Comparison of ENCODE assay signal across 11 cellular contexts in genomic region chr2:17521621-17522020, GRCh38. TPM values are rescaled to one million over a fixed set of nuclear protein-coding genes. Genes with fewer than 3 reads are reported as not detected.
"Had no signal": no experiment of that assay in that cellular context is flagged by ENCODE, and none has a peak within 500 bp of the region (broad histone marks: within the 10 kb centered on the region; RNA-seq: fewer than 3 reads in every experiment).

No MANE protein-coding gene starts in this region.

- H3K36me3 ChIP-seq: HAP-1 had no signal

- ATAC-seq: GM23338, HCT116 had no signal

- H2AFZ ChIP-seq: GM23248, GM23338 had no signal

- H3K9me3 ChIP-seq: HAP-1 had no signal

- H3K27ac ChIP-seq: GM23248 had no signal

- H3K4me3 ChIP-seq: GM23248, GM23338, HAP-1 had no signal

- H3K4me2 ChIP-seq: GM23338 had no signal

- DNase-seq: GM23248, GOT3, H7, H9, HCEC 1CT, HFFc6 had no signal

- H3K4me1 ChIP-seq: HAP-1 had no signal

- FAIRE-seq: H1, H54 had no signal

- H3K9ac ChIP-seq: GM23248 had no signal

RNA-seq across cellular contexts. Expression of gene RAD51AP2, which starts 3.4 kb away (rescaled TPM):
- total RNA-seq: GM23248, HFFc6 had no signal
- polyA plus RNA-seq: GM23248 had no signal

RNA-seq across cellular contexts. Expression of gene VSNL1, which starts 18.9 kb away (rescaled TPM):
- total RNA-seq: HFFc6 had no signal
